In the genomic region with DNA sequence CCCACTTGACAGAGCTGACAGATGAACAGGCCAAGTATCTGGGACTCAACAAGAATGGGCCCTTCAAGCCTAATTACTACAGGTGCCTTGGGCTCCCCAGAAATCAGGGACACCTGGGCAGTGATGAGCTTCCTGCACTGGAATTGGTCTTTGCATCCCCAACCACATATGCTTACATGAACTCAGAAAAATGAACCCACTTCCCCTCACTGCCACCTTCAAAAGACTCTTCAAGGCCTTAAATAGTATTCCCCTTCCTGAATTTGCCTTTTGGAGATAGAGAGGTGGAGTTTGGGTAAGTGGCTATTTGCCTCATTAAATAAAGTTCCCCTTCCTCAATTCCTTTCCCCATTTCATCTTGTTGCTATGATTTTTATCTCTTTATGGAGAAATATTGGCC, we compare ENCODE assay signal across 19 cellular contexts. TPM values are rescaled to one million over a fixed set of nuclear protein-coding genes. Genes with fewer than 3 reads are reported as not detected.
DNase-seq lines count a peak whose midpoint lies in the region; ATAC-seq, FAIRE-seq and TF ChIP-seq lines count a peak whose summit lies in the region.
"Had no signal": no experiment of that assay in that cellular context is flagged by ENCODE, and none has a peak within 500 bp of the region (broad histone marks: within the 10 kb centered on the region; RNA-seq: fewer than 3 reads in every experiment).

No MANE protein-coding gene starts in this region.

- no peak overlapping the region for H3K4me3 Mint-ChIP-seq in activated T-cell treated with anti-CD3 and anti-CD28 coated beads, Interleukin-2, amount 50 U/mL, for 72 hours
- H3K4me3 Mint-ChIP-seq: B cell; CD14-positive monocyte; CD8-positive, alpha-beta T cell had no signal

- H3K27ac ChIP-seq in K562 (ENCODE audit: extremely low read depth, low read depth, low read length): no peak overlapping the region

- no peak for ATAC-seq in activated T-cell treated with anti-CD3 and anti-CD28 coated beads, Interleukin-2, amount 50 U/mL, for 72 hours (replicated peaks in 1 of 2)
- ATAC-seq in K562: no peak
- no peak for ATAC-seq in HG03354 (IDR thresholded peaks at IDR 0.05; ENCODE audit: poor library complexity, severe bottlenecking, unreplicated experiment)
- no peak for ATAC-seq in HG03520 (IDR thresholded peaks at IDR 0.05; ENCODE audit: unreplicated experiment)
- no peak for ATAC-seq in HG03432 (IDR thresholded peaks at IDR 0.05; ENCODE audit: unreplicated experiment)
- ATAC-seq: CD8-positive, alpha-beta T cell had no signal

- in situ Hi-C loops in K562 (cut with MboI): no loop called here

- peaks cover 7 to 23% of the 10 kb centered on the region in 2 experiments; a peak in 4 of 5 replicates for H3K4me1 ChIP-seq in K562 (replicated peaks in 1 of 2; ENCODE audit: control insufficient read depth in 2 of 2, insufficient read depth in 2 of 2, low read length in 2 of 2)
- H3K4me1 ChIP-seq: HAP-1 had no signal

- no peaks in the 10 kb centered on the region for H3K9me3 ChIP-seq in K562 (replicated peaks; ENCODE audit: control insufficient read depth, insufficient read depth, low read depth, low read length)
- H3K9me3 ChIP-seq: HAP-1 had no signal

- H2AFZ ChIP-seq in K562 (ENCODE audit: low read depth, low read length): no peak overlapping the region

- peak overlapping the region; percentile 22 for H3K27ac Mint-ChIP-seq in activated T-cell treated with anti-CD3 and anti-CD28 coated beads, Interleukin-2, amount 50 U/mL, for 72 hours
- H3K27ac Mint-ChIP-seq: B cell; CD14-positive monocyte; CD8-positive, alpha-beta T cell had no signal

- no peaks in the 10 kb centered on the region for H3K4me1 Mint-ChIP-seq in activated T-cell treated with anti-CD3 and anti-CD28 coated beads, Interleukin-2, amount 50 U/mL, for 72 hours (ENCODE audit: low read depth)
- H3K4me1 Mint-ChIP-seq: B cell had no signal

- no peak for TF ChIP-seq CTCF in K562 (IDR thresholded peaks at IDR 0.05 in 2 of 3, conservative IDR thresholded peaks at IDR 0.05 in 1 of 3; ENCODE audit: insufficient read depth in 2 of 3, low read depth in 1 of 3, low read length in 3 of 3)

- CTCF ChIA-PET in K562 (lab: Yijun Ruan, JAX; ENCODE audit: low intra/inter-chr PET ratio): no interaction called here

- TF ChIP-seq EP300 in K562 (IDR thresholded peaks at IDR 0.05; ENCODE audit: low read length): no peak

- no peaks in the 10 kb centered on the region for H3K9me1 ChIP-seq in K562 (ENCODE audit: control insufficient read depth, insufficient read depth, low read length)

- POLR2A ChIA-PET in K562 (lab: Yijun Ruan, JAX): interaction anchor here (0.5 to 3.7 kb wide), 3 partner anchors 8 to 474 kb away, joined by 3 to 44 read pairs (median 3); a partner anchor contains a TSS

- FAIRE-seq in K562 (lab: Jason Lieb, UNC): no peak
- FAIRE-seq: D721Med, GM12892, H1 had no signal

- no peaks in the 10 kb centered on the region for H3K27me3 ChIP-seq in K562 (ENCODE audit: control insufficient read depth in 2 of 2, insufficient read depth in 2 of 2, low read length in 2 of 2)

- H3K27me3 Mint-ChIP-seq in activated T-cell treated with anti-CD3 and anti-CD28 coated beads, Interleukin-2, amount 50 U/mL, for 72 hours (ENCODE audit: low read depth): peaks cover under 1% of the 10 kb centered on the region
- H3K27me3 Mint-ChIP-seq: B cell had no signal

- intact Hi-C loops in K562 (cut with micrococcal nuclease): no loop called here

- no peaks in the 10 kb centered on the region for H4K20me1 ChIP-seq in K562 (replicated peaks; ENCODE audit: control insufficient read depth, insufficient read depth, low read length)

- TF ChIP-seq POLR2A in K562 (conservative IDR thresholded peaks at IDR 0.05): no peak

- H3K9me3 Mint-ChIP-seq in activated T-cell treated with anti-CD3 and anti-CD28 coated beads, Interleukin-2, amount 50 U/mL, for 72 hours: no peaks in the 10 kb centered on the region
- H3K9me3 Mint-ChIP-seq: CD14-positive monocyte; CD8-positive, alpha-beta T cell had no signal

- H3K9ac ChIP-seq in K562 (ENCODE audit: insufficient read depth in 1 of 2, low read depth in 2 of 2, low read length in 2 of 2): no peak overlapping the region

- BruUV-seq in K562 (replicated peaks; lab: Mats Ljungman, UMichigan): no TSS peak

- peaks cover 6 to 13% of the 10 kb centered on the region in 2 donors for H3K36me3 Mint-ChIP-seq in activated T-cell treated with anti-CD3 and anti-CD28 coated beads, Interleukin-2, amount 50 U/mL, for 72 hours (ENCODE audit: insufficient read depth in 2 of 2)

- no peak for DNase-seq in activated T-cell treated with anti-CD3 and anti-CD28 coated beads, Interleukin-2, amount 50 U/mL, for 72 hours
- DNase-seq in activated T-cell treated with anti-CD3 and anti-CD28 coated beads, Interleukin-2, amount 50 U/mL, for 48 hours: no peak
- peak; percentile 53 for DNase-seq in Jurkat, Clone E6-1 (ENCODE audit: low read depth, low spot score)
- no peak for DNase-seq in K562 (ENCODE audit: extremely low read depth in 1 of 4, low spot score in 3 of 4)
- DNase-seq: CD8-positive, alpha-beta T cell; COR-L47; DMS153; DMS79 treated with DMSO at 0.1 percent for 48 hours; GDM1; KG1 had no signal

- H3K4me3 ChIP-seq in Jurkat, Clone E6-1 (ENCODE audit: low read length): no peak overlapping the region
- no peak overlapping the region for H3K4me3 ChIP-seq in K562
- H3K4me3 ChIP-seq: HAP-1 had no signal

- no peak overlapping the region for H3K4me2 ChIP-seq in K562 (ENCODE audit: insufficient read depth, low read length)

- TF ChIP-seq RAD21 in K562 (CRISPR knock-in tag; conservative IDR thresholded peaks at IDR 0.05 in 1 of 2, IDR thresholded peaks at IDR 0.05 in 1 of 2): no peak

- H3K36me3 ChIP-seq in K562 (ENCODE audit: control insufficient read depth, insufficient read depth, low read length): no peaks in the 10 kb centered on the region

- no peaks in the 10 kb centered on the region for H3K79me2 ChIP-seq in K562 (ENCODE audit: control insufficient read depth, insufficient read depth, low read length)

TF ChIP-seq in K562, 482 proteins besides CTCF, POLR2A, EP300 and RAD21:
- TF ChIP-seq CCAR2 (IDR thresholded peaks at IDR 0.05; ENCODE audit: low read depth, low read length): no peak
- TF ChIP-seq PHF8 (IDR thresholded peaks at IDR 0.05; ENCODE audit: borderline replicate concordance, low read length): 0 out of 2 replicates have a peak, but pooled peaks have one; percentile 13

RNA-seq across cellular contexts. Expression of a gene that starts 7.8 kb away (rescaled TPM):
- total RNA-seq in activated T-cell treated with anti-CD3 and anti-CD28 coated beads, Interleukin-2, amount 50 U/mL, for 72 hours: 10 to 100 TPM; 73.5 to 79.2 TPM
- polyA plus RNA-seq in Jurkat, Clone E6-1 (2012; ENCODE audit: insufficient read depth, insufficient read length): 8.0 TPM
- total RNA-seq in K562 (2011; cell fraction: chromatin; rRNA removed; ENCODE audit: low replicate concordance): 202 and 262 TPM in 2 replicates
- total RNA-seq in K562 (2011; cell fraction: nucleolus; rRNA removed): 90.7 and 112 TPM in 2 replicates
- total RNA-seq in K562 (2011; cell fraction: nucleoplasm; rRNA removed): 109 and 122 TPM in 2 replicates
- 38.5 and 39.8 TPM in 2 replicates for total RNA-seq in K562 (2014; rRNA removed)
- 40.8 and 41.7 TPM in 2 replicates for total RNA-seq in K562 (2014; rRNA removed; fragmentation: Illumina TruSeq; extraction: Trizol)
- 52.4 and 54.7 TPM in 2 replicates for total RNA-seq in K562 (2015; rRNA removed; fragmentation: Illumina TruSeq; extraction: Trizol)
- total RNA-seq in K562 (2021): 50.3 and 56.3 TPM in 2 replicates
- 81.8 and 104 TPM in 2 replicates for polyA plus RNA-seq in K562 (2011; rRNA removed)
- 27.2 and 41.8 TPM in 2 replicates for polyA plus RNA-seq in K562 (2011; cell fraction: cytosol; rRNA removed)
- polyA plus RNA-seq in K562 (2011; cell fraction: nucleus; rRNA removed): 388 and 426 TPM in 2 replicates
- 46.1 and 56.3 TPM in 2 replicates for polyA plus RNA-seq in K562 (2012)
- polyA plus RNA-seq in K562 (2014; fragmentation: Illumina TruSeq; extraction: Trizol): 42.3 TPM in 2 replicates
- polyA plus RNA-seq in K562 (2014; fragmentation: Nextera tagmentation; extraction: Ambion mirVana): 10 to 100 TPM; 10.1 to 13.8 TPM
- 52.9 and 55.1 TPM in 2 replicates for polyA plus RNA-seq in K562 (2014; rRNA removed)
- 62.4 and 66.1 TPM in 2 replicates for polyA minus RNA-seq in K562 (2011; rRNA and poly(A)+ RNA removed)
- polyA minus RNA-seq in K562 (2011; cell fraction: cytosol; rRNA and poly(A)+ RNA removed): 32.6 and 37.9 TPM in 2 replicates
- 79.6 and 139 TPM in 2 replicates for polyA minus RNA-seq in K562 (2011; cell fraction: nucleus; rRNA and poly(A)+ RNA removed)
